ENCODE assay signal across 20 cellular contexts in the genomic region with DNA sequence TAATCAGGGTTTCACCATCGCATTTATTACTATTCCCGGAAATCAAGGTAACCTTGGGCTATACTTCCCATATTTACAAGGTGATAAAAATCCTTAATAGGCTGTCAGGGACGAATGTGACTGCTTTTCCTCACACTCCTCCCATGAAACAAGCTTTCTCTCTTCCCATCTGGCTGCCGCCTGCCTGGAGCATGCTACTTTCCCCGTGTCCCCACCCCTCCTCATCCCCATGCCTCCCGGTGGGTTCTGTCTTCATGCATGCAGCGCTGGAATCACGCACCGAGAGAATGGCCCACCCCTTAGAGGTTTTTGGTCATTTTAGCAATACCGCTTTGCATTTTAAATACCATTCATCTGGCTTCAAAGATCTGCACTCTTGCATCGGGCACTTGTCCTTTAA.
DNase-seq lines count a peak whose midpoint lies in the region; ATAC-seq lines count a peak whose summit lies in the region.
"Had no signal": no experiment of that assay in that cellular context is flagged by ENCODE, and none has a peak within 500 bp of the region (broad histone marks: within the 10 kb centered on the region; RNA-seq: fewer than 3 reads in every experiment).

No MANE protein-coding gene starts in this region.

- ATAC-seq in HG03025 (IDR thresholded peaks at IDR 0.05; ENCODE audit: low FRiP score, unreplicated experiment): no peak
- ATAC-seq in HG03442 (IDR thresholded peaks at IDR 0.05; ENCODE audit: unreplicated experiment): no peak
- ATAC-seq in HG03342 (IDR thresholded peaks at IDR 0.05; ENCODE audit: unreplicated experiment): no peak
- ATAC-seq: HepG2, Right ventricle myocardium inferior had no signal

- DNase-seq in NCI-H748 (lab: John Stamatoyannopoulos, UW; ENCODE audit: unreplicated experiment) (peak; percentile 24), NCI-H748 treated with DMSO at 0.1 percent for 48 hours (lab: John Stamatoyannopoulos, UW) (no peak), NCI-H524 treated with DMSO at 0.1 percent for 48 hours (lab: John Stamatoyannopoulos, UW) (peak; percentile 15), left kidney (ENCODE audit: low read depth, low spot score) (peak; percentile 13), NCI-H1930 (lab: John Stamatoyannopoulos, UW) (no peak)
- DNase-seq: GDM1, H9, HFFc6, NCI-H1105, NCI-H146, NCI-H2029 treated with DMSO at 0.1 percent for 48 hours, NCI-H226, NCI-H510A treated with DMSO at 0.1 percent for 48 hours, OCI-M1, SW 1271 had no signal

Comparison
In these comparisons a context has a peak if more than half of its experiments do, and no peak if none do; other contexts are left out.
1. DNase-seq: peak in NCI-H748 (single experiment), NCI-H524 treated with DMSO at 0.1 percent for 48 hours (single experiment) and left kidney (single experiment); none in NCI-H748 treated with DMSO at 0.1 percent for 48 hours (single experiment) and NCI-H1930 (0 of 2).